In genomic region chr2:54052825-54053718, GRCh38 we compare ENCODE assay signal across 8 cellular contexts.
A peak's percentile ranks its signal among the peaks of the same experiment; 100 is the strongest.
DNase-seq lines count a peak whose midpoint lies in the region; ATAC-seq and TF ChIP-seq lines count a peak whose summit lies in the region.

No MANE protein-coding gene starts in this region.

- H3K9me3 Mint-ChIP-seq in osteocyte (ENCODE audit: unreplicated experiment): peaks cover 5% of the 10 kb centered on the region

- no peak overlapping the region for H2BK15ac ChIP-seq in mesenchymal stem cell (ENCODE audit: low read depth, poor library complexity, severe bottlenecking)

- no peaks in the 10 kb centered on the region for H3K9me3 ChIP-seq in WERI-Rb-1 (ENCODE audit: severe bottlenecking)
- H3K9me3 ChIP-seq in mesenchymal stem cell (ENCODE audit: control insufficient read depth, low read length): no peaks in the 10 kb centered on the region
- no peaks in the 10 kb centered on the region for H3K9me3 ChIP-seq in smooth muscle cell (replicated peaks; ENCODE audit: low read depth)

- TF ChIP-seq CTCF in GM06990 (IDR thresholded peaks at IDR 0.05; ENCODE audit: insufficient read depth, low read length, poor library complexity, severe bottlenecking): peak; percentile 49
- peak; percentile 34; the same call in 1 of the 2 replicates for TF ChIP-seq CTCF in WERI-Rb-1 (IDR thresholded peaks at IDR 0.05; ENCODE audit: low read depth, low read length)
- TF ChIP-seq CTCF in osteocyte (IDR thresholded peaks at IDR 0.05): no peak
- TF ChIP-seq CTCF in smooth muscle cell (IDR thresholded peaks at IDR 0.05; ENCODE audit: borderline replicate concordance, insufficient read depth, poor library complexity, severe bottlenecking): no peak

- H3K79me2 ChIP-seq in smooth muscle cell (ENCODE audit: low read depth): no peaks in the 10 kb centered on the region

- H4K8ac ChIP-seq in mesenchymal stem cell (ENCODE audit: low read length): no peak overlapping the region

- no peak overlapping the region for H3K27ac Mint-ChIP-seq in osteocyte (ENCODE audit: unreplicated experiment)

- 90% methylated on average over 4 of the region's 4 CpGs for WGBS in mesenchymal stem cell
- 94% methylated on average over 4 of the region's 4 CpGs for WGBS in smooth muscle cell (ENCODE audit: low lambda C conversion rate)

- no peaks in the 10 kb centered on the region for H3F3A ChIP-seq in smooth muscle cell (ENCODE audit: low read depth)

- no peak overlapping the region for H3K4ac ChIP-seq in mesenchymal stem cell (ENCODE audit: low read depth in 1 of 2, low read length in 2 of 2)

- H3K23ac ChIP-seq in mesenchymal stem cell (ENCODE audit: low read length in 2 of 2): no peak overlapping the region

- no peak overlapping the region for H2BK5ac ChIP-seq in mesenchymal stem cell (ENCODE audit: low read depth, low read length, poor library complexity, severe bottlenecking)

- H3K36me3 Mint-ChIP-seq in osteocyte (ENCODE audit: unreplicated experiment): peaks cover 14% of the 10 kb centered on the region

- peak overlapping the region in 1 of 2 experiments; percentile 18 for H3K14ac ChIP-seq in mesenchymal stem cell (ENCODE audit: low read length in 2 of 2)

- H3K4me2 ChIP-seq in mesenchymal stem cell (ENCODE audit: low read length, poor library complexity, severe bottlenecking): no peak overlapping the region
- H3K4me2 ChIP-seq in smooth muscle cell: no peak overlapping the region

- no peak overlapping the region for H3K18ac ChIP-seq in mesenchymal stem cell (ENCODE audit: low read depth in 1 of 2, low read length in 2 of 2)

- no peak overlapping the region for H2BK120ac ChIP-seq in mesenchymal stem cell (ENCODE audit: low read depth, low read length)

- no peak overlapping the region for H3K4me3 Mint-ChIP-seq in osteocyte (ENCODE audit: unreplicated experiment)

- H2AFZ ChIP-seq in mesenchymal stem cell (ENCODE audit: low read depth, low read length): no peak overlapping the region
- no peak overlapping the region for H2AFZ ChIP-seq in smooth muscle cell (ENCODE audit: low read depth)

- H3K27ac ChIP-seq in WERI-Rb-1 (no peak overlapping the region), mesenchymal stem cell (ENCODE audit: low read length, poor library complexity, severe bottlenecking) (no peak overlapping the region), smooth muscle cell (ENCODE audit: low read depth) (no peak overlapping the region)

- H3K4me3 ChIP-seq in GM06990 (replicated peaks; ENCODE audit: low read depth, low read length): no peak overlapping the region
- no peak overlapping the region for H3K4me3 ChIP-seq in WERI-Rb-1 (ENCODE audit: low read depth, low read length)
- no peak overlapping the region for H3K4me3 ChIP-seq in mesenchymal stem cell (ENCODE audit: insufficient read depth in 1 of 2, low read depth in 1 of 2, low read length in 2 of 2)
- no peak overlapping the region for H3K4me3 ChIP-seq in smooth muscle cell

- no peak overlapping the region for H4K91ac ChIP-seq in mesenchymal stem cell (ENCODE audit: low read length)

- H3K4me1 ChIP-seq in mesenchymal stem cell (ENCODE audit: control insufficient read depth, insufficient read depth, low read depth, low read length) (peaks cover 3% of the 10 kb centered on the region), smooth muscle cell (ENCODE audit: low read depth) (no peaks in the 10 kb centered on the region)

- H3K9ac ChIP-seq in mesenchymal stem cell (ENCODE audit: low read length) (no peak overlapping the region), smooth muscle cell (ENCODE audit: low read depth) (no peak overlapping the region)

- no peaks in the 10 kb centered on the region for H4K20me1 ChIP-seq in smooth muscle cell (ENCODE audit: low read depth)

- no peak overlapping the region for H2BK12ac ChIP-seq in mesenchymal stem cell (ENCODE audit: low read length in 2 of 2)

- H2AK5ac ChIP-seq in mesenchymal stem cell (ENCODE audit: low read length, severe bottlenecking): no peak overlapping the region

- no peaks in the 10 kb centered on the region for H3K79me1 ChIP-seq in mesenchymal stem cell (replicated peaks; ENCODE audit: low read length, poor library complexity, severe bottlenecking)

- H3K27me3 ChIP-seq in GM06990 (replicated peaks; ENCODE audit: control insufficient read depth, insufficient read depth, low read length) (no peaks in the 10 kb centered on the region), WERI-Rb-1 (ENCODE audit: insufficient read depth, low read depth, severe bottlenecking) (no peaks in the 10 kb centered on the region), mesenchymal stem cell (ENCODE audit: control insufficient read depth in 1 of 2, insufficient read depth in 1 of 2, low read length in 2 of 2) (no peaks in the 10 kb centered on the region), smooth muscle cell (ENCODE audit: low read depth) (no peaks in the 10 kb centered on the region)

- H3K4me1 Mint-ChIP-seq in osteocyte (ENCODE audit: unreplicated experiment): peaks cover 6% of the 10 kb centered on the region

- DNase-seq in GM06990 (ENCODE audit: extremely low read depth, insufficient read length) (peak; percentile 30), WERI-Rb-1 (no peak), mesenchymal stem cell (peak; percentile 7), osteocyte (ENCODE audit: extremely low spot score, unreplicated experiment) (no peak), smooth muscle cell (lab: John Stamatoyannopoulos, UW; ENCODE audit: unreplicated experiment) (no peak), SKM-1 treated with dmso at 0.1 percent for 144 hours (lab: John Stamatoyannopoulos, UW; ENCODE audit: unreplicated experiment) (no peak)

- H3K27me3 Mint-ChIP-seq in osteocyte (ENCODE audit: unreplicated experiment): no peaks in the 10 kb centered on the region

- H3K36me3 ChIP-seq in GM06990 (ENCODE audit: control insufficient read depth, insufficient read depth, low read length) (no peaks in the 10 kb centered on the region), WERI-Rb-1 (no peaks in the 10 kb centered on the region), mesenchymal stem cell (ENCODE audit: control insufficient read depth in 1 of 2, insufficient read depth in 2 of 2, low read depth in 1 of 2, low read length in 2 of 2) (peaks cover 4 to 8% of the 10 kb centered on the region in 2 experiments), smooth muscle cell (ENCODE audit: low read depth) (peaks cover 3% of the 10 kb centered on the region)

- ATAC-seq in GM21786 (IDR thresholded peaks at IDR 0.05; ENCODE audit: unreplicated experiment) (peak; percentile 21), HG02642 (IDR thresholded peaks at IDR 0.05; ENCODE audit: poor library complexity, unreplicated experiment) (no peak)

Comparison
In these comparisons a context has a peak if more than half of its experiments do, and no peak if none do; other contexts are left out.
1. DNase-seq: peak in GM06990 (single experiment) and mesenchymal stem cell (single experiment); none in WERI-Rb-1 (single experiment), osteocyte (single experiment), smooth muscle cell (single experiment) and SKM-1 treated with dmso at 0.1 percent for 144 hours (single experiment).
2. CTCF ChIP-seq: peak in GM06990 (single experiment) and WERI-Rb-1 (single experiment); none in osteocyte (single experiment) and smooth muscle cell (single experiment).